In the genomic region with DNA sequence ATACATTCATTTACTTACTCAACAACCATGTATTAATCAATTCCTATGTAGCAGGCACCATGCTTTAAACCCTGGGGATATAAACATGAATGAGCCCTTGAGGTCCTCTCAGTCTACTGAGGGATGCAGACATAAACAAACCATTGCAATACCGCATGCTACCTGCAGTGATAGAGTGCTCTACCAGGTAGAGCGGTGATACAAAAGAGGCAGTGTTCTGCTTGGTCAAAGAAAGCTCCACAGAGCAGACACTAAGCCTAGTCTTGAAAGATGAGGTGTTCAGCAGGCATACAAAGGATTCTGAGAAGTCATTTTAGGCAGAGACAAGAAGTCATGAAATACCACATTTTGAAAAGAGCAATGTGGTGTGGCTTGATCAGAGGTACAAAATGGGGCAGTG, we compare ENCODE assay signal across 11 cellular contexts. TPM values are rescaled to one million over a fixed set of nuclear protein-coding genes. Genes with fewer than 3 reads are reported as not detected.
DNase-seq lines count a peak whose midpoint lies in the region; ATAC-seq and TF ChIP-seq lines count a peak whose summit lies in the region.
"Had no signal": no experiment of that assay in that cellular context is flagged by ENCODE, and none has a peak within 500 bp of the region (broad histone marks: within the 10 kb centered on the region; RNA-seq: fewer than 3 reads in every experiment).

No MANE protein-coding gene starts in this region.

- H3K27me3 Mint-ChIP-seq in activated T-helper 17 cell treated with anti-CD3 and anti-CD28 coated beads, Interleukin-2, amount 50 U/mL, for 72 hours, result peaks cover 4% of the 10 kb centered on the region
- H3K27me3 Mint-ChIP-seq: stimulated activated memory B cell treated with anti-CD40 and anti-IgM and Interleukin-4, amounts not matched to agents 10 μg/mL and 1 μg/mL and 100 μg/mL, for 72 hours had no signal

- H4K20me1 ChIP-seq in hepatocyte (ENCODE audit: insufficient read depth, poor library complexity, severe bottlenecking), result no peaks in the 10 kb centered on the region
- no peaks in the 10 kb centered on the region for H4K20me1 ChIP-seq in GM23248 (ENCODE audit: insufficient read depth)
- no peaks in the 10 kb centered on the region for H4K20me1 ChIP-seq in osteoblast (ENCODE audit: insufficient read depth, low read length)

- ATAC-seq in GM18505 (IDR thresholded peaks at IDR 0.05; ENCODE audit: unreplicated experiment), result peak; percentile 87
- ATAC-seq in GM21390 (IDR thresholded peaks at IDR 0.05; ENCODE audit: unreplicated experiment), result peak; percentile 58
- peak; percentile 96 for ATAC-seq in HG03280 (IDR thresholded peaks at IDR 0.05; ENCODE audit: unreplicated experiment)
- no peak for ATAC-seq in activated T-helper 17 cell treated with anti-CD3 and anti-CD28 coated beads, Interleukin-2, amount 50 U/mL, for 72 hours (replicated peaks)
- ATAC-seq: stimulated activated memory B cell treated with anti-CD40 and anti-IgM and Interleukin-4, amounts not matched to agents 10 μg/mL and 1 μg/mL and 100 μg/mL, for 72 hours had no signal

- H3K79me2 ChIP-seq in hepatocyte (no peaks in the 10 kb centered on the region), GM23248 (ENCODE audit: insufficient read depth) (no peaks in the 10 kb centered on the region), osteoblast (ENCODE audit: insufficient read depth, low read length) (no peaks in the 10 kb centered on the region)

- H3K9me3 Mint-ChIP-seq in activated T-helper 17 cell treated with anti-CD3 and anti-CD28 coated beads, Interleukin-2, amount 50 U/mL, for 72 hours, result no peaks in the 10 kb centered on the region
- H3K9me3 Mint-ChIP-seq: stimulated activated memory B cell treated with anti-CD40 and anti-IgM and Interleukin-4, amounts not matched to agents 10 μg/mL and 1 μg/mL and 100 μg/mL, for 72 hours; T-helper 1 cell treated with Interleukin-12 subunit alpha and Interleukin-12 subunit beta and Interleukin-4 antibody, amounts not matched to agents 30 μg/mL and 1 μg/mL, for 36 hours had no signal

- no peak for TF ChIP-seq POLR2A in GM18505 (IDR thresholded peaks at IDR 0.05; ENCODE audit: borderline replicate concordance, extremely low read depth, insufficient read depth, insufficient read length)

- peaks cover 47% of the 10 kb centered on the region for H3K4me1 ChIP-seq in hepatocyte (ENCODE audit: insufficient read depth)
- H3K4me1 ChIP-seq in GM23248 (ENCODE audit: insufficient read depth), result no peaks in the 10 kb centered on the region
- no peaks in the 10 kb centered on the region for H3K4me1 ChIP-seq in osteoblast (ENCODE audit: insufficient read depth, low read length)

- H2AFZ ChIP-seq in hepatocyte (no peak overlapping the region), GM23248 (no peak overlapping the region), osteoblast (ENCODE audit: low read length) (no peak overlapping the region)

- H3K9me2 ChIP-seq in hepatocyte (replicated peaks; ENCODE audit: insufficient read depth) (no peaks in the 10 kb centered on the region), GM23248 (ENCODE audit: insufficient read depth) (no peaks in the 10 kb centered on the region)

- TF ChIP-seq CTCF in hepatocyte (IDR thresholded peaks at IDR 0.05; ENCODE audit: poor library complexity) (peak; percentile 10), osteoblast (IDR thresholded peaks at IDR 0.05; ENCODE audit: extremely low read depth, low read depth, low read length) (no peak)

- H3F3A ChIP-seq in GM23248 (ENCODE audit: insufficient read depth), result no peaks in the 10 kb centered on the region

- no peak overlapping the region for H3K9ac ChIP-seq in GM23248

- H3K27ac ChIP-seq in hepatocyte, result peak overlapping the region; percentile 73
- no peak overlapping the region for H3K27ac ChIP-seq in GM23248
- no peak overlapping the region for H3K27ac ChIP-seq in osteoblast (ENCODE audit: low read depth, low read length)
- H3K27ac ChIP-seq: skin epidermis had no signal

- H3K4me3 ChIP-seq in hepatocyte (no peak overlapping the region), GM23248 (no peak overlapping the region), osteoblast (ENCODE audit: insufficient read depth, low read length) (no peak overlapping the region)
- H3K4me3 ChIP-seq: skin epidermis had no signal

- H3K36me3 Mint-ChIP-seq in activated T-helper 17 cell treated with anti-CD3 and anti-CD28 coated beads, Interleukin-2, amount 50 U/mL, for 72 hours (ENCODE audit: low read depth), result no peaks in the 10 kb centered on the region
- H3K36me3 Mint-ChIP-seq: stimulated activated memory B cell treated with anti-CD40 and anti-IgM and Interleukin-4, amounts not matched to agents 10 μg/mL and 1 μg/mL and 100 μg/mL, for 72 hours had no signal

- 57% methylated on average over 2 of the region's 2 CpGs for WGBS in hepatocyte (ENCODE audit: low lambda C conversion rate, missing lambda C conversion rate)
- WGBS in GM23248 (ENCODE audit: low coverage in 1 of 2, low lambda C conversion rate in 2 of 2, missing lambda C conversion rate in 2 of 2), 2 experiments, result 94 to 100% methylated on average over 2 of the region's 2 CpGs

- H3K4me1 Mint-ChIP-seq in activated T-helper 17 cell treated with anti-CD3 and anti-CD28 coated beads, Interleukin-2, amount 50 U/mL, for 72 hours, result no peaks in the 10 kb centered on the region
- H3K4me1 Mint-ChIP-seq: stimulated activated memory B cell treated with anti-CD40 and anti-IgM and Interleukin-4, amounts not matched to agents 10 μg/mL and 1 μg/mL and 100 μg/mL, for 72 hours had no signal

- H3K4me2 ChIP-seq in hepatocyte, result no peak overlapping the region
- H3K4me2 ChIP-seq in GM23248 (ENCODE audit: unreplicated experiment), result no peak overlapping the region
- no peak overlapping the region for H3K4me2 ChIP-seq in osteoblast (ENCODE audit: insufficient read depth, low read length)

- H3K27ac Mint-ChIP-seq in activated T-helper 17 cell treated with anti-CD3 and anti-CD28 coated beads, Interleukin-2, amount 50 U/mL, for 72 hours, result no peak overlapping the region
- H3K27ac Mint-ChIP-seq: stimulated activated memory B cell treated with anti-CD40 and anti-IgM and Interleukin-4, amounts not matched to agents 10 μg/mL and 1 μg/mL and 100 μg/mL, for 72 hours; T-helper 1 cell treated with Interleukin-12 subunit alpha and Interleukin-12 subunit beta and Interleukin-4 antibody, amounts not matched to agents 30 μg/mL and 1 μg/mL, for 36 hours had no signal

- no peaks in the 10 kb centered on the region for H3K36me3 ChIP-seq in hepatocyte (replicated peaks; ENCODE audit: insufficient read depth, low read depth)
- H3K36me3 ChIP-seq in GM23248 (ENCODE audit: low read depth), result no peaks in the 10 kb centered on the region
- no peaks in the 10 kb centered on the region for H3K36me3 ChIP-seq in osteoblast (ENCODE audit: insufficient read depth, low read length)

- H3K9me3 ChIP-seq in hepatocyte (ENCODE audit: low read depth), result no peaks in the 10 kb centered on the region
- H3K9me3 ChIP-seq in GM23248 (ENCODE audit: low read depth), result no peaks in the 10 kb centered on the region
- no peaks in the 10 kb centered on the region for H3K9me3 ChIP-seq in osteoblast (ENCODE audit: low read depth, low read length)

- no peaks in the 10 kb centered on the region for H3K27me3 ChIP-seq in hepatocyte
- H3K27me3 ChIP-seq in GM23248 (replicated peaks; ENCODE audit: insufficient read depth), result no peaks in the 10 kb centered on the region
- H3K27me3 ChIP-seq in osteoblast (ENCODE audit: insufficient read depth, low read length), result peaks cover 14% of the 10 kb centered on the region

- DNase-seq in hepatocyte (ENCODE audit: low spot score) (peak; percentile 48), GM23248 (no peak), NCI-H2227 treated with DMSO at 0.1 percent for 48 hours (lab: John Stamatoyannopoulos, UW) (no peak), osteoblast (ENCODE audit: insufficient read length, low spot score, missing footprints) (no peak)

- in situ Hi-C loops in GM23248 (cut with MboI), result no loop called here

- no peak overlapping the region for H3K4me3 Mint-ChIP-seq in activated T-helper 17 cell treated with anti-CD3 and anti-CD28 coated beads, Interleukin-2, amount 50 U/mL, for 72 hours
- H3K4me3 Mint-ChIP-seq: stimulated activated memory B cell treated with anti-CD40 and anti-IgM and Interleukin-4, amounts not matched to agents 10 μg/mL and 1 μg/mL and 100 μg/mL, for 72 hours; T-helper 1 cell treated with Interleukin-12 subunit alpha and Interleukin-12 subunit beta and Interleukin-4 antibody, amounts not matched to agents 30 μg/mL and 1 μg/mL, for 36 hours had no signal

RNA-seq across cellular contexts. Expression of gene AMOT, which starts 26.9 kb away (rescaled TPM):
- 93.3 and 94.6 TPM in 2 replicates for total RNA-seq in hepatocyte
- 52.1 and 53.0 TPM in 2 replicates for polyA plus RNA-seq in hepatocyte
- total RNA-seq in GM23248 (2014; rRNA removed; shearing (Covaris generic)), result 1.5 and 2.5 TPM in 2 replicates
- 2.2 and 3.0 TPM in 2 replicates for polyA plus RNA-seq in GM23248 (2016; fragmentation: Nextera tagmentation; extraction: Ambion mirVana)
- total RNA-seq in activated T-helper 17 cell treated with anti-CD3 and anti-CD28 coated beads, Interleukin-2, amount 50 U/mL, for 72 hours, result 1 to 10 TPM in 1 of 2 donors, under 1 TPM in 1; 0.86 to 1.6 TPM
- total RNA-seq in osteoblast, result 3.2 and 5.1 TPM in 2 replicates

Comparison
In these comparisons a context has a peak if more than half of its experiments do, and no peak if none do; other contexts are left out.
1. RNA of gene AMOT, which starts 26.9 kb away (total RNA-seq): 93.3 to 94.6 TPM in hepatocyte; 3.2 to 5.1 TPM in osteoblast, 1.5 to 2.5 TPM in GM23248 and 0.86 to 1.6 TPM in activated T-helper 17 cell treated with anti-CD3 and anti-CD28 coated beads, Interleukin-2, amount 50 U/mL, for 72 hours; every median in the first group is over 10 times any median in the second.